Comparison of ENCODE assay signal across 7 cellular contexts in the genomic region with DNA sequence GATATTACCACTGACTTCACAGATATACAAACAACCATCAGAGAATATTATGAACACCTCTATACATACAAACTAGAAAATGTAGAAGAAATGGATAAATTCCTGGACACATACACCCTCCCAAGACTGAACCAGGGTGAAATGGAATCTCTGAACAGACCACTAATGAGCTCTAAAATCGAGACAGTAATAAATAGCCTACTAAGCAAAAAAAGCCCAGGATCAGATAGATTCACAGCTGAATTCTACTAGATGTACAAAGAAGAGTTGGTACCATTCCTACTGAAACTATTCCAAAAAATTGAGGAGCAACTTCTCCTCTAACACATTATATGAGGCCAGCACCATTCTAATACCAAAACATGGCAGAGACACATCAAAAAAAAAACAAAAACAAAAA.
"Had no signal": no experiment of that assay in that cellular context is flagged by ENCODE, and none has a peak within 500 bp of the region (broad histone marks: within the 10 kb centered on the region; RNA-seq: fewer than 3 reads in every experiment).

No MANE protein-coding gene starts in this region.

- DNase-seq: KBM-7, KG1 had no signal

- H3K4me2 ChIP-seq: KMS-11 had no signal

- H3K27me3 Mint-ChIP-seq: IgD-negative memory B cell had no signal

- H3K27ac ChIP-seq: HL-60, KMS-11 had no signal

- H3K4me3 ChIP-seq: K562 had no signal

- H3K4me3 Mint-ChIP-seq: IgD-negative memory B cell had no signal

- ATAC-seq: K562 had no signal

- H3K36me3 Mint-ChIP-seq: IgD-negative memory B cell had no signal

- H3K4me1 Mint-ChIP-seq: IgD-negative memory B cell had no signal

- H3K9ac ChIP-seq: KMS-11 had no signal

- FAIRE-seq: HTR-8/SVneo, K562 had no signal

- H3K27ac Mint-ChIP-seq: IgD-negative memory B cell had no signal
